21 cellular contexts compared by ENCODE assay signal in the genomic region with DNA sequence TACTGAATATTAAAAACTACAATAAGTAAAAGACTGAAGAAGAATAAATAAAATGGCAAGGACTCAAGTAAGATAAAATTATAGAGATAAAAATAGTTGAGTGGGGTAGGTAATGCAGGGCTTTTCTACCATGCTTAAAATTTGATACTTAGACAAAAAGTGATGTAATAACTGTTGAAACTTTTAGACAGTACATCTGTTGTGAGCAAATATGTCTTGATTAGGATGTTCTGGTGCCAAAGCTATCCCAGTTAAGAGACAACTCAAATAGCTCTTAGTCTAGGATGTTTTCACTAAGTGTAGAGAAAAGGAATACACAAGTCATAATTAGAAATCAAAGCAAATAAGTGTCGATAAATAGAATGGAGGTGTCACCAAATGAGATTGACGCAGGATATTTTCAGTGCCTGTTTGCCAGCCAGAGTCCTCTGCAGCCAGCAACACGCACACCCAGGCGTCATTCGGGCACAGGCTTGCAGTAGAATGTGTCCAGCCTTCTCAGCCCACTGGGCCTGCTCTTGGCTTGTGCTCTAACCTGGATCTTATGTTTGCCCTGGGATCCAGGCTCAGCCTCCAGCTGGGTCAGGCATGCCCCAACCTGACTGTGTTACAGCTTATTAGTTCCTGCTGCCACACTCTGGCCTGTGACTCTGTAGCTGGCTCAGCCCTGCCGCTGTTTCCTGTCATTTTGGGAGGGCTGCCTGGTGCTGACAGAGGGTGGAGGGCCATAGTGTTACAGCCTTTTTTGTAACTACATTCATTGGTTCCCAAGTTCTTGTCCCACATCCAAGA.
"Had no signal": no experiment of that assay in that cellular context is flagged by ENCODE, and none has a peak within 500 bp of the region (broad histone marks: within the 10 kb centered on the region; RNA-seq: fewer than 3 reads in every experiment).

No MANE protein-coding gene starts in this region.

- H3K36me3 ChIP-seq: sigmoid colon, transverse colon, vagina had no signal

- DNase-seq: activated CD4-positive, alpha-beta T cell treated with anti-CD3 and anti-CD28 coated beads, Interleukin-2, amount 50 U/mL, for 4 hours; activated CD8-positive, alpha-beta memory T cell treated with anti-CD3 and anti-CD28 coated beads for 24 hours; activated CD8-positive, alpha-beta memory T cell treated with anti-CD3 and anti-CD28 coated beads, Interleukin-2, amount 50 U/mL, for 4 hours; activated naive CD4-positive, alpha-beta T cell; activated T-cell treated with anti-CD3 and anti-CD28 coated beads, Interleukin-2, amount 50 U/mL, for 24 hours; amygdala; cerebellar nuclear complex; kidney glomerular epithelial cell; nephron progenitor cell; occipital lobe; sigmoid colon; stimulated activated CD4-positive, alpha-beta T cell treated with anti-CD3 and anti-CD28 coated beads, Interleukin-2, amount 100 ng/mL, for 48 hours; stimulated activated CD8-positive, alpha-beta memory T cell treated with anti-CD3 and anti-CD28 coated beads, Interleukin-4, amount 100 ng/mL, for 48 hours; stimulated activated naive B cell treated with anti-CD40 and anti-IgM and Interleukin-4, amounts not matched to agents 10 μg/mL and 1 μg/mL and 100 μg/mL, for 72 hours; transverse colon had no signal

- ATAC-seq: activated T-helper 17 cell treated with anti-CD3 and anti-CD28 coated beads, Interleukin-2, amount 50 U/mL, for 72 hours; mucosa of descending colon; stimulated activated naive B cell treated with anti-CD40 and anti-IgM and Interleukin-4, amounts not matched to agents 10 μg/mL and 1 μg/mL and 100 μg/mL, for 72 hours had no signal

- H3K27me3 ChIP-seq: sigmoid colon, transverse colon, vagina had no signal

- H3K27me3 Mint-ChIP-seq: activated T-cell treated with anti-CD3 and anti-CD28 coated beads, Interleukin-2, amount 50 U/mL, for 24 hours; activated T-helper 17 cell treated with anti-CD3 and anti-CD28 coated beads, Interleukin-2, amount 50 U/mL, for 72 hours; memory B cell; stimulated activated naive B cell treated with anti-CD40 and anti-IgM and Interleukin-4, amounts not matched to agents 10 μg/mL and 1 μg/mL and 100 μg/mL, for 72 hours had no signal

- H3K36me3 Mint-ChIP-seq: memory B cell; stimulated activated naive B cell treated with anti-CD40 and anti-IgM and Interleukin-4, amounts not matched to agents 10 μg/mL and 1 μg/mL and 100 μg/mL, for 72 hours had no signal

- H3K27ac Mint-ChIP-seq: activated T-cell treated with anti-CD3 and anti-CD28 coated beads, Interleukin-2, amount 50 U/mL, for 24 hours; activated T-helper 17 cell treated with anti-CD3 and anti-CD28 coated beads, Interleukin-2, amount 50 U/mL, for 72 hours; memory B cell; nephron progenitor cell; stimulated activated naive B cell treated with anti-CD40 and anti-IgM and Interleukin-4, amounts not matched to agents 10 μg/mL and 1 μg/mL and 100 μg/mL, for 72 hours had no signal

- H3K4me1 ChIP-seq: sigmoid colon, transverse colon, vagina had no signal

- H3K4me3 ChIP-seq: coronary artery, mucosa of descending colon, sigmoid colon, smooth muscle cell, transverse colon, vagina had no signal

- H3K4me1 Mint-ChIP-seq: activated T-helper 17 cell treated with anti-CD3 and anti-CD28 coated beads, Interleukin-2, amount 50 U/mL, for 72 hours; memory B cell; nephron progenitor cell; stimulated activated naive B cell treated with anti-CD40 and anti-IgM and Interleukin-4, amounts not matched to agents 10 μg/mL and 1 μg/mL and 100 μg/mL, for 72 hours had no signal

- H3K9me3 ChIP-seq: sigmoid colon, transverse colon, vagina had no signal

- H3K4me3 Mint-ChIP-seq: activated T-cell treated with anti-CD3 and anti-CD28 coated beads, Interleukin-2, amount 50 U/mL, for 24 hours; activated T-helper 17 cell treated with anti-CD3 and anti-CD28 coated beads, Interleukin-2, amount 50 U/mL, for 72 hours; memory B cell; nephron progenitor cell; stimulated activated naive B cell treated with anti-CD40 and anti-IgM and Interleukin-4, amounts not matched to agents 10 μg/mL and 1 μg/mL and 100 μg/mL, for 72 hours had no signal

- H3K27ac ChIP-seq: coronary artery, sigmoid colon, transverse colon, vagina had no signal
